1 cellular context compared by ENCODE assay signal in the genomic region with DNA sequence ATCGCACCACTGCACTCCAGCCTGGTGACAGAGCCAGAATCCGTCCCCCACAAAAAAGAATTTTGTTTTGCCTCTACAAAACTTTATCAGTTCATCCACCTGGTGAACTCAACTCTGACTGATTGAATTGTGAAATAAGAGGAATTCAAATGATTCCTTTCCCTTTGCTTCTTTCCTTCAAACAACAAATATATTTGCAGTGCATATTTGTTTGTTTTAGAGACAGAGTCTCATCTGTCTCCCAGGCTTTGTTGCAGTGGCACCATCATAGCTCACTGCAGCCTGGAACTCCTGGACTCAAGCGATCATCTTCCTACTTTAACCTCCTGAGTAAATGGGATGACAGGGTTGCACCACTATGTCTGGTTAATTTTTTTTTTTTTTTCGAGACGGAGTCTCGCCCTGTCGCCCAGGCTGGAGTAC.
TF ChIP-seq lines count a peak whose summit lies in the region.

No MANE protein-coding gene starts in this region.

TF ChIP-seq in HepG2, 621 proteins besides CTCF, POLR2A, EP300 and RAD21 (continued from another document and continues in another):
- TF ChIP-seq, protein P1, sequence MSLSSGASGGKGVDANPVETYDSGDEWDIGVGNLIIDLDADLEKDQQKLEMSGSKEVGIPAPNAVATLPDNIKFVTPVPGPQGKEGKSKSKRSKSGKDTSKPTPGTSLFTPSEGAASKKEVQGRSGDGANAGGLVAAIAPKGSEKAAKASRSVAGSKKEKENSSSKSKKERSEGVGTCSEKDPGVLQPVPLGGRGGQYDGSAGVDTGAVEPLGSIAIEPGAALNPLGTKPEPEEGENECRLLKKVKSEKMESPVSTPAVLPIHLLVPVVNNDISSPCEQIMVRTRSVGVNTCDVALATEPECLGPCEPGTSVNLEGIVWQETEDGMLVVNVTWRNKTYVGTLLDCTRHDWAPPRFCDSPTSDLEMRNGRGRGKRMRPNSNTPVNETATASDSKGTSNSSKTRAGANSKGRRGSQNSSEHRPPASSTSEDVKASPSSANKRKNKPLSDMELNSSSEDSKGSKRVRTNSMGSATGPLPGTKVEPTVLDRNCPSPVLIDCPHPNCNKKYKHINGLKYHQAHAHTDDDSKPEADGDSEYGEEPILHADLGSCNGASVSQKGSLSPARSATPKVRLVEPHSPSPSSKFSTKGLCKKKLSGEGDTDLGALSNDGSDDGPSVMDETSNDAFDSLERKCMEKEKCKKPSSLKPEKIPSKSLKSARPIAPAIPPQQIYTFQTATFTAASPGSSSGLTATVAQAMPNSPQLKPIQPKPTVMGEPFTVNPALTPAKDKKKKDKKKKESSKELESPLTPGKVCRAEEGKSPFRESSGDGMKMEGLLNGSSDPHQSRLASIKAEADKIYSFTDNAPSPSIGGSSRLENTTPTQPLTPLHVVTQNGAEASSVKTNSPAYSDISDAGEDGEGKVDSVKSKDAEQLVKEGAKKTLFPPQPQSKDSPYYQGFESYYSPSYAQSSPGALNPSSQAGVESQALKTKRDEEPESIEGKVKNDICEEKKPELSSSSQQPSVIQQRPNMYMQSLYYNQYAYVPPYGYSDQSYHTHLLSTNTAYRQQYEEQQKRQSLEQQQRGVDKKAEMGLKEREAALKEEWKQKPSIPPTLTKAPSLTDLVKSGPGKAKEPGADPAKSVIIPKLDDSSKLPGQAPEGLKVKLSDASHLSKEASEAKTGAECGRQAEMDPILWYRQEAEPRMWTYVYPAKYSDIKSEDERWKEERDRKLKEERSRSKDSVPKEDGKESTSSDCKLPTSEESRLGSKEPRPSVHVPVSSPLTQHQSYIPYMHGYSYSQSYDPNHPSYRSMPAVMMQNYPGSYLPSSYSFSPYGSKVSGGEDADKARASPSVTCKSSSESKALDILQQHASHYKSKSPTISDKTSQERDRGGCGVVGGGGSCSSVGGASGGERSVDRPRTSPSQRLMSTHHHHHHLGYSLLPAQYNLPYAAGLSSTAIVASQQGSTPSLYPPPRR (CRISPR knock-in tag; IDR thresholded peaks at IDR 0.05; ENCODE audit: borderline replicate concordance) = peak; percentile 55; the same call in 1 of the 2 replicates
- TF ChIP-seq THAP11 (CRISPR knock-in tag; IDR thresholded peaks at IDR 0.05) = peak; percentile 37; the same call in 1 of the 2 replicates
- TF ChIP-seq, protein P2, sequence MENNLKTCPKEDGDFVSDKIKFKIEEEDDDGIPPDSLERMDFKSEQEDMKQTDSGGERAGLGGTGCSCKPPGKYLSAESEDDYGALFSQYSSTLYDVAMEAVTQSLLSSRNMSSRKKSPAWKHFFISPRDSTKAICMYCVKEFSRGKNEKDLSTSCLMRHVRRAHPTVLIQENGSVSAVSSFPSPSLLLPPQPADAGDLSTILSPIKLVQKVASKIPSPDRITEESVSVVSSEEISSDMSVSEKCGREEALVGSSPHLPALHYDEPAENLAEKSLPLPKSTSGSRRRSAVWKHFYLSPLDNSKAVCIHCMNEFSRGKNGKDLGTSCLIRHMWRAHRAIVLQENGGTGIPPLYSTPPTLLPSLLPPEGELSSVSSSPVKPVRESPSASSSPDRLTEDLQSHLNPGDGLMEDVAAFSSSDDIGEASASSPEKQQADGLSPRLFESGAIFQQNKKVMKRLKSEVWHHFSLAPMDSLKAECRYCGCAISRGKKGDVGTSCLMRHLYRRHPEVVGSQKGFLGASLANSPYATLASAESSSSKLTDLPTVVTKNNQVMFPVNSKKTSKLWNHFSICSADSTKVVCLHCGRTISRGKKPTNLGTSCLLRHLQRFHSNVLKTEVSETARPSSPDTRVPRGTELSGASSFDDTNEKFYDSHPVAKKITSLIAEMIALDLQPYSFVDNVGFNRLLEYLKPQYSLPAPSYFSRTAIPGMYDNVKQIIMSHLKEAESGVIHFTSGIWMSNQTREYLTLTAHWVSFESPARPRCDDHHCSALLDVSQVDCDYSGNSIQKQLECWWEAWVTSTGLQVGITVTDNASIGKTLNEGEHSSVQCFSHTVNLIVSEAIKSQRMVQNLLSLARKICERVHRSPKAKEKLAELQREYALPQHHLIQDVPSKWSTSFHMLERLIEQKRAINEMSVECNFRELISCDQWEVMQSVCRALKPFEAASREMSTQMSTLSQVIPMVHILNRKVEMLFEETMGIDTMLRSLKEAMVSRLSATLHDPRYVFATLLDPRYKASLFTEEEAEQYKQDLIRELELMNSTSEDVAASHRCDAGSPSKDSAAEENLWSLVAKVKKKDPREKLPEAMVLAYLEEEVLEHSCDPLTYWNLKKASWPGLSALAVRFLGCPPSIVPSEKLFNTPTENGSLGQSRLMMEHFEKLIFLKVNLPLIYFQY (CRISPR knock-in tag; IDR thresholded peaks at IDR 0.05; ENCODE audit: borderline replicate concordance) = no peak
- TF ChIP-seq ZNF574 (CRISPR knock-in tag; IDR thresholded peaks at IDR 0.05) = 0 out of 2 replicates have a peak, but pooled peaks have one; percentile 25
- TF ChIP-seq ZNF256 (CRISPR knock-in tag; conservative IDR thresholded peaks at IDR 0.05) = no peak
- 0 out of 2 replicates have a peak, but pooled peaks have one; percentile 6 for TF ChIP-seq NR2F6 (IDR thresholded peaks at IDR 0.05)
- TF ChIP-seq NR2F6 (CRISPR knock-in tag; IDR thresholded peaks at IDR 0.05) = no peak
- TF ChIP-seq, protein P3, sequence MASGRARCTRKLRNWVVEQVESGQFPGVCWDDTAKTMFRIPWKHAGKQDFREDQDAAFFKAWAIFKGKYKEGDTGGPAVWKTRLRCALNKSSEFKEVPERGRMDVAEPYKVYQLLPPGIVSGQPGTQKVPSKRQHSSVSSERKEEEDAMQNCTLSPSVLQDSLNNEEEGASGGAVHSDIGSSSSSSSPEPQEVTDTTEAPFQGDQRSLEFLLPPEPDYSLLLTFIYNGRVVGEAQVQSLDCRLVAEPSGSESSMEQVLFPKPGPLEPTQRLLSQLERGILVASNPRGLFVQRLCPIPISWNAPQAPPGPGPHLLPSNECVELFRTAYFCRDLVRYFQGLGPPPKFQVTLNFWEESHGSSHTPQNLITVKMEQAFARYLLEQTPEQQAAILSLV (CRISPR knock-in tag; IDR thresholded peaks at IDR 0.05; ENCODE audit: borderline replicate concordance) = no peak
- TF ChIP-seq RARA (CRISPR knock-in tag; IDR thresholded peaks at IDR 0.05) = peak; percentile 30; the same call in 1 of the 2 replicates
- TF ChIP-seq SMAD1 (CRISPR knock-in tag; IDR thresholded peaks at IDR 0.05; ENCODE audit: borderline replicate concordance, low read depth) = no peak
- peak; percentile 77 for TF ChIP-seq MED1 (CRISPR knock-in tag; IDR thresholded peaks at IDR 0.05)
- no peak for TF ChIP-seq TAF15 (IDR thresholded peaks at IDR 0.05; ENCODE audit: low read depth, low read length, poor library complexity, severe bottlenecking)
- peak; percentile 20; the same call in 1 of the 2 replicates for TF ChIP-seq TFE3 (CRISPR knock-in tag; IDR thresholded peaks at IDR 0.05)
- no peak for TF ChIP-seq ZNF75D (CRISPR knock-in tag; IDR thresholded peaks at IDR 0.05; ENCODE audit: borderline replicate concordance)
- TF ChIP-seq, protein P4, sequence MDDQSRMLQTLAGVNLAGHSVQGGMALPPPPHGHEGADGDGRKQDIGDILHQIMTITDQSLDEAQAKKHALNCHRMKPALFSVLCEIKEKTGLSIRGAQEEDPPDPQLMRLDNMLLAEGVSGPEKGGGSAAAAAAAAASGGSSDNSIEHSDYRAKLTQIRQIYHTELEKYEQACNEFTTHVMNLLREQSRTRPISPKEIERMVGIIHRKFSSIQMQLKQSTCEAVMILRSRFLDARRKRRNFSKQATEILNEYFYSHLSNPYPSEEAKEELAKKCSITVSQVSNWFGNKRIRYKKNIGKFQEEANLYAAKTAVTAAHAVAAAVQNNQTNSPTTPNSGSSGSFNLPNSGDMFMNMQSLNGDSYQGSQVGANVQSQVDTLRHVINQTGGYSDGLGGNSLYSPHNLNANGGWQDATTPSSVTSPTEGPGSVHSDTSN (CRISPR knock-in tag; IDR thresholded peaks at IDR 0.05; ENCODE audit: borderline replicate concordance) = no peak
- TF ChIP-seq ZBTB3 (CRISPR knock-in tag; IDR thresholded peaks at IDR 0.05; ENCODE audit: borderline replicate concordance, low read depth) = peak; percentile 96; the same call in 1 of the 2 replicates
- no peak for TF ChIP-seq MAZ (IDR thresholded peaks at IDR 0.05; ENCODE audit: borderline replicate concordance, low read depth, low read length)
- TF ChIP-seq MAZ (CRISPR knock-in tag; IDR thresholded peaks at IDR 0.05; ENCODE audit: low read depth) = 0 out of 2 replicates have a peak, but pooled peaks have one; percentile 4
- peak; percentile 89 for TF ChIP-seq ZNF362 (CRISPR knock-in tag; IDR thresholded peaks at IDR 0.05; ENCODE audit: borderline replicate concordance)
- TF ChIP-seq SNRNP70 (IDR thresholded peaks at IDR 0.05; ENCODE audit: low read depth, low read length) = no peak
- TF ChIP-seq NCOA2 (CRISPR knock-in tag; IDR thresholded peaks at IDR 0.05) = peak; percentile 58; the same call in 1 of the 2 replicates
- TF ChIP-seq YY1 (IDR thresholded peaks at IDR 0.05; ENCODE audit: insufficient read depth, insufficient replicate concordance, low read depth, low read length) = no peak
- no peak for TF ChIP-seq E2F1 (CRISPR knock-in tag; IDR thresholded peaks at IDR 0.05)
- TF ChIP-seq ZFP36L2 (CRISPR knock-in tag; IDR thresholded peaks at IDR 0.05) = no peak
- TF ChIP-seq ZNF605 (CRISPR knock-in tag; IDR thresholded peaks at IDR 0.05) = peak; percentile 73
- TF ChIP-seq ZNF468 (CRISPR knock-in tag; IDR thresholded peaks at IDR 0.05) = no peak
- TF ChIP-seq KDM5B (CRISPR knock-in tag; IDR thresholded peaks at IDR 0.05; ENCODE audit: borderline replicate concordance) = no peak
- TF ChIP-seq MEIS2 (CRISPR knock-in tag; IDR thresholded peaks at IDR 0.05) = no peak
- TF ChIP-seq SMC3 (IDR thresholded peaks at IDR 0.05; ENCODE audit: low read length) = no peak
- TF ChIP-seq SALL1 (CRISPR knock-in tag; IDR thresholded peaks at IDR 0.05) = peak; percentile 45
- 0 out of 2 replicates have a peak, but pooled peaks have one; percentile 30 for TF ChIP-seq NKX3-1 (CRISPR knock-in tag; IDR thresholded peaks at IDR 0.05)
- TF ChIP-seq ZMYM2 (CRISPR knock-in tag; IDR thresholded peaks at IDR 0.05) = peak; percentile 92
- TF ChIP-seq, protein P5, sequence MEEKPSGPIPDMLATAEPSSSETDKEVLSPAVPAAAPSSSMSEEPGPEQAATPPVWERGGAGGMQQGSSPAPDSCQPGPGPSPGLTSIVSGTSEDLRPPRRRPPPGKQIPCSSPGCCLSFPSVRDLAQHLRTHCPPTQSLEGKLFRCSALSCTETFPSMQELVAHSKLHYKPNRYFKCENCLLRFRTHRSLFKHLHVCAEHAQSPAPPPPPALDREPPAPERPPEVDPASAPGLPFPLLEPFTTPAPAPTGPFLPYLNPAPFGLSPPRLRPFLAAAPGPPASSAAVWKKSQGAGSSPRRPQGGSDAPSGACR (CRISPR knock-in tag; IDR thresholded peaks at IDR 0.05) = peak; percentile 65; the same call in 1 of the 2 replicates
- TF ChIP-seq NONO (IDR thresholded peaks at IDR 0.05) = no peak
- TF ChIP-seq NONO (CRISPR knock-in tag; conservative IDR thresholded peaks at IDR 0.05) = no peak
- TF ChIP-seq, protein P6, sequence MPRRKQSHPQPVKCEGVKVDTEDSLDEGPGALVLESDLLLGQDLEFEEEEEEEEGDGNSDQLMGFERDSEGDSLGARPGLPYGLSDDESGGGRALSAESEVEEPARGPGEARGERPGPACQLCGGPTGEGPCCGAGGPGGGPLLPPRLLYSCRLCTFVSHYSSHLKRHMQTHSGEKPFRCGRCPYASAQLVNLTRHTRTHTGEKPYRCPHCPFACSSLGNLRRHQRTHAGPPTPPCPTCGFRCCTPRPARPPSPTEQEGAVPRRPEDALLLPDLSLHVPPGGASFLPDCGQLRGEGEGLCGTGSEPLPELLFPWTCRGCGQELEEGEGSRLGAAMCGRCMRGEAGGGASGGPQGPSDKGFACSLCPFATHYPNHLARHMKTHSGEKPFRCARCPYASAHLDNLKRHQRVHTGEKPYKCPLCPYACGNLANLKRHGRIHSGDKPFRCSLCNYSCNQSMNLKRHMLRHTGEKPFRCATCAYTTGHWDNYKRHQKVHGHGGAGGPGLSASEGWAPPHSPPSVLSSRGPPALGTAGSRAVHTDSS (CRISPR knock-in tag; conservative IDR thresholded peaks at IDR 0.05) = no peak
